ENCODE assay signal across 24 cellular contexts in genomic region chr14:51912112-51912786, GRCh38. TPM values are rescaled to one million over a fixed set of nuclear protein-coding genes. Genes with fewer than 3 reads are reported as not detected.
DNase-seq lines count a peak whose midpoint lies in the region; ATAC-seq and TF ChIP-seq lines count a peak whose summit lies in the region.
"Had no signal": no experiment of that assay in that cellular context is flagged by ENCODE, and none has a peak within 500 bp of the region (broad histone marks: within the 10 kb centered on the region; RNA-seq: fewer than 3 reads in every experiment).

No MANE protein-coding gene starts in this region.

- peak overlapping the region; percentile 16 for H3K27ac Mint-ChIP-seq in activated CD4-positive, alpha-beta T cell treated with anti-CD3 and anti-CD28 coated beads for 36 hours
- H3K27ac Mint-ChIP-seq in natural killer cell = peak overlapping the region; percentile 89 to 94
- H3K27ac Mint-ChIP-seq: dendritic cell treated with granulocyte-macrophage colony-stimulating factor and Interleukin-4, amounts not matched to agents 40 ng/mL and 50 ng/mL, for 4 days; H9; T-helper 1 cell treated with Interleukin-12 subunit alpha and Interleukin-12 subunit beta and Interleukin-4 antibody, amounts not matched to agents 30 μg/mL and 1 μg/mL, for 36 hours had no signal

- TF ChIP-seq CTCF in natural killer cell (IDR thresholded peaks at IDR 0.05) = no peak

- CTCF ChIA-PET in activated CD4-positive, alpha-beta T cell treated with anti-CD3 and anti-CD28 coated beads for 36 hours (lab: Charles Lee) = interaction anchor here (1.3 to 2.3 kb wide), 3 partner anchors 10 to 68 kb away, joined by 5 to 10 read pairs (median 6); no protein-coding TSS in a partner anchor

- intact Hi-C loops in activated CD4-positive, alpha-beta T cell treated with anti-CD3 and anti-CD28 coated beads for 36 hours (cut with DNase I, micrococcal nuclease) = no loop called here
- intact Hi-C loops in natural killer cell (cut with micrococcal nuclease) = no loop called here

- H3K4me3 Mint-ChIP-seq in activated CD4-positive, alpha-beta T cell treated with anti-CD3 and anti-CD28 coated beads for 36 hours = no peak overlapping the region
- H3K4me3 Mint-ChIP-seq in natural killer cell = peak overlapping the region; percentile 72
- H3K4me3 Mint-ChIP-seq: activated T-cell treated with anti-CD3 and anti-CD28 coated beads, Interleukin-2, amount 50 U/mL, for 72 hours; dendritic cell treated with granulocyte-macrophage colony-stimulating factor and Interleukin-4, amounts not matched to agents 40 ng/mL and 50 ng/mL, for 4 days; H9; stimulated activated naive CD8-positive, alpha-beta T cell treated with anti-CD3 and anti-CD28 coated beads, Interleukin-15, Interleukin-2, amounts not matched to agents 100 ng/mL and 50 ng/mL, for 24 hours; T-helper 1 cell treated with Interleukin-12 subunit alpha and Interleukin-12 subunit beta and Interleukin-4 antibody, amounts not matched to agents 30 μg/mL and 1 μg/mL, for 36 hours had no signal

- peaks cover 41% of the 10 kb centered on the region for H3K36me3 Mint-ChIP-seq in activated CD4-positive, alpha-beta T cell treated with anti-CD3 and anti-CD28 coated beads for 36 hours (ENCODE audit: low read depth)
- peaks cover 21% of the 10 kb centered on the region for H3K36me3 Mint-ChIP-seq in natural killer cell

- DNase-seq in activated CD4-positive, alpha-beta T cell treated with anti-CD3 and anti-CD28 coated beads for 36 hours = no peak
- no peak for DNase-seq in activated CD4-positive, alpha-beta T cell treated with anti-CD3 and anti-CD28 coated beads, Interleukin-2, amount 50 U/mL, for 4 hours
- DNase-seq in RPMI7951 (ENCODE audit: low read depth) = peak; percentile 28
- peak; percentile 45 for DNase-seq in dedifferentiated amniotic fluid mesenchymal stem cell (ENCODE audit: extremely low spot score)
- DNase-seq in natural killer cell = no peak
- DNase-seq in NCI-H524 (lab: John Stamatoyannopoulos, UW) = no peak
- DNase-seq: activated naive CD4-positive, alpha-beta T cell treated with anti-CD3 and anti-CD28 coated beads, Interleukin-2, amount 50 U/mL, for 16 hours; activated T-cell treated with anti-CD3 and anti-CD28 coated beads, Interleukin-2, amount 50 U/mL, for 72 hours; DMS53; esophagus squamous epithelium; gastrocnemius medialis; H9; hippocampal formation; NCI-H1105 treated with DMSO at 0.1 percent for 48 hours; NCI-H2029 treated with DMSO at 0.1 percent for 48 hours; NCI-H526 treated with DMSO at 0.1 percent for 48 hours; Peyer's patch; SJCRH30 had no signal

- H3K27me3 Mint-ChIP-seq in activated CD4-positive, alpha-beta T cell treated with anti-CD3 and anti-CD28 coated beads for 36 hours = no peaks in the 10 kb centered on the region
- no peaks in the 10 kb centered on the region for H3K27me3 Mint-ChIP-seq in natural killer cell (ENCODE audit: low read depth in 2 of 2)
- H3K27me3 Mint-ChIP-seq: dendritic cell treated with granulocyte-macrophage colony-stimulating factor and Interleukin-4, amounts not matched to agents 40 ng/mL and 50 ng/mL, for 4 days; stimulated activated naive CD8-positive, alpha-beta T cell treated with anti-CD3 and anti-CD28 coated beads, Interleukin-15, Interleukin-2, amounts not matched to agents 100 ng/mL and 50 ng/mL, for 24 hours had no signal

- ATAC-seq in activated CD4-positive, alpha-beta T cell treated with anti-CD3 and anti-CD28 coated beads for 36 hours = no peak
- ATAC-seq in natural killer cell = peak; percentile 6 to 40 (median 9)
- ATAC-seq in HG03095 (IDR thresholded peaks at IDR 0.05; ENCODE audit: unreplicated experiment) = no peak
- no peak for ATAC-seq in HG03354 (IDR thresholded peaks at IDR 0.05; ENCODE audit: poor library complexity, severe bottlenecking, unreplicated experiment)
- ATAC-seq: activated T-cell treated with anti-CD3 and anti-CD28 coated beads, Interleukin-2, amount 50 U/mL, for 72 hours; gastrocnemius medialis; left lobe of liver had no signal

- peaks cover 5% of the 10 kb centered on the region for H3K9me3 Mint-ChIP-seq in activated CD4-positive, alpha-beta T cell treated with anti-CD3 and anti-CD28 coated beads for 36 hours (ENCODE audit: low read depth)
- H3K9me3 Mint-ChIP-seq in natural killer cell = no peaks in the 10 kb centered on the region
- H3K9me3 Mint-ChIP-seq: activated T-cell treated with anti-CD3 and anti-CD28 coated beads, Interleukin-2, amount 50 U/mL, for 72 hours; dendritic cell treated with granulocyte-macrophage colony-stimulating factor and Interleukin-4, amounts not matched to agents 40 ng/mL and 50 ng/mL, for 4 days; H9; stimulated activated naive CD8-positive, alpha-beta T cell treated with anti-CD3 and anti-CD28 coated beads, Interleukin-15, Interleukin-2, amounts not matched to agents 100 ng/mL and 50 ng/mL, for 24 hours had no signal

- peaks cover 73% of the 10 kb centered on the region for H3K4me1 Mint-ChIP-seq in activated CD4-positive, alpha-beta T cell treated with anti-CD3 and anti-CD28 coated beads for 36 hours
- peaks cover 93 to 95% of the 10 kb centered on the region in 2 donors for H3K4me1 Mint-ChIP-seq in natural killer cell

- POLR2A ChIA-PET in activated CD4-positive, alpha-beta T cell treated with anti-CD3 and anti-CD28 coated beads for 36 hours (lab: Charles Lee) = interaction anchor here (0.6 kb wide), 1 partner anchor 28 kb away, joined by 3 read pairs; no protein-coding TSS in a partner anchor

RNA-seq across cellular contexts. Expression of gene GNG2, which starts 51.8 kb away (rescaled TPM):
- 100 to 1,000 TPM; 133 to 136 TPM for total RNA-seq in activated CD4-positive, alpha-beta T cell treated with anti-CD3 and anti-CD28 coated beads for 36 hours
- total RNA-seq in RPMI7951 (2014; rRNA removed; shearing (Covaris generic)) = 81.7 and 98.8 TPM in 2 replicates
- 100 to 1,000 TPM; 552 to 653 (median 582) TPM for total RNA-seq in natural killer cell

Comparison
In these comparisons a context has a peak if more than half of its experiments do, and no peak if none do; other contexts are left out.
1. ATAC-seq: peak in natural killer cell (3 of 3); none in activated CD4-positive, alpha-beta T cell treated with anti-CD3 and anti-CD28 coated beads for 36 hours (single experiment), HG03095 (single experiment) and HG03354 (single experiment).
2. DNase-seq: peak in RPMI7951 (single experiment) and dedifferentiated amniotic fluid mesenchymal stem cell (single experiment); none in activated CD4-positive, alpha-beta T cell treated with anti-CD3 and anti-CD28 coated beads for 36 hours (single experiment), activated CD4-positive, alpha-beta T cell treated with anti-CD3 and anti-CD28 coated beads, Interleukin-2, amount 50 U/mL, for 4 hours (0 of 2), natural killer cell (single experiment) and NCI-H524 (0 of 2).